ENCODE assay signal across 1 cellular context in the genomic region with DNA sequence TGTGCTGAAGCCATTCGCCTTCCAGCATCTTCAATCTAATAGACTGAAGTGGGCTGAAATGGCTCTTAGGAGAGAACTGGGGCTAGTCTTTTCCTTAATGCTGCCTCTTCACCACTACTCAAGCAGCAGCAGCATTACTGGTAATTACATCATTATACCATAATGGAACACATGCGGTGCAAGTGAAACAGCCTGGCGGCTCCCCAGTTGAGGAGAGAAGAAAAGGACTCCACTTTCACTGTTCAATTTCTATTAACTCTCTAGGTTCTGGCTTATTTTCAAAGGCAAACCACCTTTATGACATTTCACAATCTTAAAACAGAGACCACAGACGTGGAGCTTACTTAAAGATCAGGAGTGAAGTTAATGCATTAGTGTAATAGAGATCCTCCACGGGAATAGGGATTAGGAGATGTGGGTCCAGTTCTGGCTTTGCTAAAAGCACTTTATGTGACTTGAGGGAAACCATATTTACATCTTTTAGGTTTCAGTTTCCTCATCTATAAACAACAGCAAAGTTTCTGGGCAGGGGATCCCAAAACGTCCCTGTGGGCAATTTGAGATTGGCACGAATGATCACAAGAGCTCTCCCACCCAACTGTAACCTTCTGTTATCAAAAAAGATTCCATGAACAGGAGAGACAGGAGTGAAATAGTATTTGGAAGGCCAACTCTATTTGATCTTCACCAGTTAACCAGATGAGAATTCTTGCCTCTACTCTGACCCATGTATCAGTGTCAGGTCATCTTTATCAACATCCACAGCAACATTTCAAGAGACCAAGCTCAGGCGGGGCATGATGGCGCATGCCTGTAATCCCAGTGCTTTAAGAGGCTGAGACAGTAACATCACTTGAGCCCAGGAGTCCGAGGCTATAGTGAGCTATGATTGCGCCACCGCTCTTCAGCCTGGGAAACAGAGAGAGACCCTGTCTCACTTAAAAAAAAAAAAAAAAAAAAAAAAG.
TF ChIP-seq lines count a peak whose summit lies in the region.

No MANE protein-coding gene starts in this region.

TF ChIP-seq in K562, 482 proteins besides CTCF, POLR2A, EP300 and RAD21 (continued from another document):
- TF ChIP-seq, protein P1, sequence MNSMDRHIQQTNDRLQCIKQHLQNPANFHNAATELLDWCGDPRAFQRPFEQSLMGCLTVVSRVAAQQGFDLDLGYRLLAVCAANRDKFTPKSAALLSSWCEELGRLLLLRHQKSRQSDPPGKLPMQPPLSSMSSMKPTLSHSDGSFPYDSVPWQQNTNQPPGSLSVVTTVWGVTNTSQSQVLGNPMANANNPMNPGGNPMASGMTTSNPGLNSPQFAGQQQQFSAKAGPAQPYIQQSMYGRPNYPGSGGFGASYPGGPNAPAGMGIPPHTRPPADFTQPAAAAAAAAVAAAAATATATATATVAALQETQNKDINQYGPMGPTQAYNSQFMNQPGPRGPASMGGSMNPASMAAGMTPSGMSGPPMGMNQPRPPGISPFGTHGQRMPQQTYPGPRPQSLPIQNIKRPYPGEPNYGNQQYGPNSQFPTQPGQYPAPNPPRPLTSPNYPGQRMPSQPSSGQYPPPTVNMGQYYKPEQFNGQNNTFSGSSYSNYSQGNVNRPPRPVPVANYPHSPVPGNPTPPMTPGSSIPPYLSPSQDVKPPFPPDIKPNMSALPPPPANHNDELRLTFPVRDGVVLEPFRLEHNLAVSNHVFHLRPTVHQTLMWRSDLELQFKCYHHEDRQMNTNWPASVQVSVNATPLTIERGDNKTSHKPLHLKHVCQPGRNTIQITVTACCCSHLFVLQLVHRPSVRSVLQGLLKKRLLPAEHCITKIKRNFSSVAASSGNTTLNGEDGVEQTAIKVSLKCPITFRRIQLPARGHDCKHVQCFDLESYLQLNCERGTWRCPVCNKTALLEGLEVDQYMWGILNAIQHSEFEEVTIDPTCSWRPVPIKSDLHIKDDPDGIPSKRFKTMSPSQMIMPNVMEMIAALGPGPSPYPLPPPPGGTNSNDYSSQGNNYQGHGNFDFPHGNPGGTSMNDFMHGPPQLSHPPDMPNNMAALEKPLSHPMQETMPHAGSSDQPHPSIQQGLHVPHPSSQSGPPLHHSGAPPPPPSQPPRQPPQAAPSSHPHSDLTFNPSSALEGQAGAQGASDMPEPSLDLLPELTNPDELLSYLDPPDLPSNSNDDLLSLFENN (IDR thresholded peaks at IDR 0.05; ENCODE audit: low read depth in 2 of 2, low read length in 2 of 2): no peak
- TF ChIP-seq ARID2 (IDR thresholded peaks at IDR 0.05) (no peak), SRSF7 (optimal IDR thresholded peaks at IDR 0.05; ENCODE audit: low read depth, low read length) (no peak), SP2 (IDR thresholded peaks at IDR 0.05; ENCODE audit: extremely low read depth, low read depth, low read length, poor library complexity, severe bottlenecking) (no peak), RFX5 (IDR thresholded peaks at IDR 0.05; ENCODE audit: low read depth, low read length) (no peak), ELF4 (CRISPR knock-in tag; IDR thresholded peaks at IDR 0.05) (no peak), POLR2H (tag; IDR thresholded peaks at IDR 0.05; ENCODE audit: low read depth) (peak; percentile 93), CREB1 (IDR thresholded peaks at IDR 0.05) (no peak), CREB1 (CRISPR knock-in tag; IDR thresholded peaks at IDR 0.05) (no peak), TCFL5 (CRISPR knock-in tag; conservative IDR thresholded peaks at IDR 0.05) (no peak), ZNF780A (CRISPR knock-in tag; IDR thresholded peaks at IDR 0.05) (no peak), ATF7 (IDR thresholded peaks at IDR 0.05) (peak; percentile 93), YBX1 (IDR thresholded peaks at IDR 0.05) (no peak), PML (IDR thresholded peaks at IDR 0.05; ENCODE audit: low read length) (no peak), FOXM1 (IDR thresholded peaks at IDR 0.05; ENCODE audit: low read depth) (no peak), FOXM1 (CRISPR knock-in tag; IDR thresholded peaks at IDR 0.05; ENCODE audit: low read depth) (no peak), SNIP1 (IDR thresholded peaks at IDR 0.05; ENCODE audit: low read depth) (no peak), PHF21A (IDR thresholded peaks at IDR 0.05; ENCODE audit: borderline replicate concordance, low read depth) (no peak), TRIM24 (IDR thresholded peaks at IDR 0.05) (peak in 1 of 2 experiments; percentile 46; a peak in 1 of 4 replicates), NR2C1 (IDR thresholded peaks at IDR 0.05) (no peak), NR2C1 (tag; IDR thresholded peaks at IDR 0.05) (no peak), EZH2 (IDR thresholded peaks at IDR 0.05; ENCODE audit: borderline replicate concordance, low read depth, low read length) (no peak), EP400 (IDR thresholded peaks at IDR 0.05) (peak; percentile 83), HMG20B (CRISPR knock-in tag; IDR thresholded peaks at IDR 0.05) (no peak), JUN (IDR thresholded peaks at IDR 0.05; ENCODE audit: borderline replicate concordance, low read depth, low read length) (peak; percentile 51; the same call in 1 of the 2 replicates), JUN (CRISPR knock-in tag; IDR thresholded peaks at IDR 0.05; ENCODE audit: borderline replicate concordance) (no peak; the same call in 1 of the 2 replicates), FOXK2 (conservative IDR thresholded peaks at IDR 0.05 in 1 of 2, IDR thresholded peaks at IDR 0.05 in 1 of 2; ENCODE audit: low read depth in 2 of 2) (no peak), NFIC (IDR thresholded peaks at IDR 0.05) (no peak), SMARCE1 (IDR thresholded peaks at IDR 0.05) (peak; percentile 34; the same call in 1 of the 2 replicates), PTBP1 (IDR thresholded peaks at IDR 0.05; ENCODE audit: low read depth, low read length) (no peak), SAP30 (IDR thresholded peaks at IDR 0.05; ENCODE audit: borderline replicate concordance, insufficient read depth, low read depth, low read length, poor library complexity, severe bottlenecking) (no peak), C11orf30 (IDR thresholded peaks at IDR 0.05; ENCODE audit: low read depth) (no peak), ZNF175 (CRISPR knock-in tag; IDR thresholded peaks at IDR 0.05; ENCODE audit: low read depth) (peak; percentile 47; the same call in 1 of the 2 replicates), SMC3 (conservative IDR thresholded peaks at IDR 0.05; ENCODE audit: insufficient read depth, low read depth, low read length) (no peak)
- TF ChIP-seq, protein P2, sequence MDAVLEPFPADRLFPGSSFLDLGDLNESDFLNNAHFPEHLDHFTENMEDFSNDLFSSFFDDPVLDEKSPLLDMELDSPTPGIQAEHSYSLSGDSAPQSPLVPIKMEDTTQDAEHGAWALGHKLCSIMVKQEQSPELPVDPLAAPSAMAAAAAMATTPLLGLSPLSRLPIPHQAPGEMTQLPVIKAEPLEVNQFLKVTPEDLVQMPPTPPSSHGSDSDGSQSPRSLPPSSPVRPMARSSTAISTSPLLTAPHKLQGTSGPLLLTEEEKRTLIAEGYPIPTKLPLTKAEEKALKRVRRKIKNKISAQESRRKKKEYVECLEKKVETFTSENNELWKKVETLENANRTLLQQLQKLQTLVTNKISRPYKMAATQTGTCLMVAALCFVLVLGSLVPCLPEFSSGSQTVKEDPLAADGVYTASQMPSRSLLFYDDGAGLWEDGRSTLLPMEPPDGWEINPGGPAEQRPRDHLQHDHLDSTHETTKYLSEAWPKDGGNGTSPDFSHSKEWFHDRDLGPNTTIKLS (IDR thresholded peaks at IDR 0.05; ENCODE audit: borderline replicate concordance, low read depth): no peak
- TF ChIP-seq, protein P3, sequence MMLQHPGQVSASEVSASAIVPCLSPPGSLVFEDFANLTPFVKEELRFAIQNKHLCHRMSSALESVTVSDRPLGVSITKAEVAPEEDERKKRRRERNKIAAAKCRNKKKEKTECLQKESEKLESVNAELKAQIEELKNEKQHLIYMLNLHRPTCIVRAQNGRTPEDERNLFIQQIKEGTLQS (IDR thresholded peaks at IDR 0.05): peak; percentile 89
- TF ChIP-seq, protein P3 (CRISPR knock-in tag; conservative IDR thresholded peaks at IDR 0.05): no peak
- TF ChIP-seq, protein P4, sequence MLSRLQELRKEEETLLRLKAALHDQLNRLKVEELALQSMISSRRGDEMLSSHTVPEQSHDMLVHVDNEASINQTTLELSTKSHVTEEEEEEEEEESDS (CRISPR knock-in tag; IDR thresholded peaks at IDR 0.05): no peak
- TF ChIP-seq, protein P5, sequence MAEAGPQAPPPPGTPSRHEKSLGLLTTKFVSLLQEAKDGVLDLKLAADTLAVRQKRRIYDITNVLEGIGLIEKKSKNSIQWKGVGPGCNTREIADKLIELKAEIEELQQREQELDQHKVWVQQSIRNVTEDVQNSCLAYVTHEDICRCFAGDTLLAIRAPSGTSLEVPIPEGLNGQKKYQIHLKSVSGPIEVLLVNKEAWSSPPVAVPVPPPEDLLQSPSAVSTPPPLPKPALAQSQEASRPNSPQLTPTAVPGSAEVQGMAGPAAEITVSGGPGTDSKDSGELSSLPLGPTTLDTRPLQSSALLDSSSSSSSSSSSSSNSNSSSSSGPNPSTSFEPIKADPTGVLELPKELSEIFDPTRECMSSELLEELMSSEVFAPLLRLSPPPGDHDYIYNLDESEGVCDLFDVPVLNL (CRISPR knock-in tag; IDR thresholded peaks at IDR 0.05; ENCODE audit: low read depth): no peak
- TF ChIP-seq, protein P6, sequence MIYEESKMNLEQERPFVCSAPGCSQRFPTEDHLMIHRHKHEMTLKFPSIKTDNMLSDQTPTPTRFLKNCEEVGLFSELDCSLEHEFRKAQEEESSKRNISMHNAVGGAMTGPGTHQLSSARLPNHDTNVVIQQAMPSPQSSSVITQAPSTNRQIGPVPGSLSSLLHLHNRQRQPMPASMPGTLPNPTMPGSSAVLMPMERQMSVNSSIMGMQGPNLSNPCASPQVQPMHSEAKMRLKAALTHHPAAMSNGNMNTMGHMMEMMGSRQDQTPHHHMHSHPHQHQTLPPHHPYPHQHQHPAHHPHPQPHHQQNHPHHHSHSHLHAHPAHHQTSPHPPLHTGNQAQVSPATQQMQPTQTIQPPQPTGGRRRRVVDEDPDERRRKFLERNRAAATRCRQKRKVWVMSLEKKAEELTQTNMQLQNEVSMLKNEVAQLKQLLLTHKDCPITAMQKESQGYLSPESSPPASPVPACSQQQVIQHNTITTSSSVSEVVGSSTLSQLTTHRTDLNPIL (CRISPR knock-in tag; IDR thresholded peaks at IDR 0.05): no peak
- TF ChIP-seq, protein P7, sequence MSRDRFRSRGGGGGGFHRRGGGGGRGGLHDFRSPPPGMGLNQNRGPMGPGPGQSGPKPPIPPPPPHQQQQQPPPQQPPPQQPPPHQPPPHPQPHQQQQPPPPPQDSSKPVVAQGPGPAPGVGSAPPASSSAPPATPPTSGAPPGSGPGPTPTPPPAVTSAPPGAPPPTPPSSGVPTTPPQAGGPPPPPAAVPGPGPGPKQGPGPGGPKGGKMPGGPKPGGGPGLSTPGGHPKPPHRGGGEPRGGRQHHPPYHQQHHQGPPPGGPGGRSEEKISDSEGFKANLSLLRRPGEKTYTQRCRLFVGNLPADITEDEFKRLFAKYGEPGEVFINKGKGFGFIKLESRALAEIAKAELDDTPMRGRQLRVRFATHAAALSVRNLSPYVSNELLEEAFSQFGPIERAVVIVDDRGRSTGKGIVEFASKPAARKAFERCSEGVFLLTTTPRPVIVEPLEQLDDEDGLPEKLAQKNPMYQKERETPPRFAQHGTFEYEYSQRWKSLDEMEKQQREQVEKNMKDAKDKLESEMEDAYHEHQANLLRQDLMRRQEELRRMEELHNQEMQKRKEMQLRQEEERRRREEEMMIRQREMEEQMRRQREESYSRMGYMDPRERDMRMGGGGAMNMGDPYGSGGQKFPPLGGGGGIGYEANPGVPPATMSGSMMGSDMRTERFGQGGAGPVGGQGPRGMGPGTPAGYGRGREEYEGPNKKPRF (IDR thresholded peaks at IDR 0.05; ENCODE audit: low read depth, low read length): no peak
- TF ChIP-seq, protein P8, sequence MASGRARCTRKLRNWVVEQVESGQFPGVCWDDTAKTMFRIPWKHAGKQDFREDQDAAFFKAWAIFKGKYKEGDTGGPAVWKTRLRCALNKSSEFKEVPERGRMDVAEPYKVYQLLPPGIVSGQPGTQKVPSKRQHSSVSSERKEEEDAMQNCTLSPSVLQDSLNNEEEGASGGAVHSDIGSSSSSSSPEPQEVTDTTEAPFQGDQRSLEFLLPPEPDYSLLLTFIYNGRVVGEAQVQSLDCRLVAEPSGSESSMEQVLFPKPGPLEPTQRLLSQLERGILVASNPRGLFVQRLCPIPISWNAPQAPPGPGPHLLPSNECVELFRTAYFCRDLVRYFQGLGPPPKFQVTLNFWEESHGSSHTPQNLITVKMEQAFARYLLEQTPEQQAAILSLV (tag; IDR thresholded peaks at IDR 0.05): peak; percentile 45; the same call in 1 of the 2 replicates
